Comparison of ENCODE assay signal across 11 cellular contexts in the genomic region with DNA sequence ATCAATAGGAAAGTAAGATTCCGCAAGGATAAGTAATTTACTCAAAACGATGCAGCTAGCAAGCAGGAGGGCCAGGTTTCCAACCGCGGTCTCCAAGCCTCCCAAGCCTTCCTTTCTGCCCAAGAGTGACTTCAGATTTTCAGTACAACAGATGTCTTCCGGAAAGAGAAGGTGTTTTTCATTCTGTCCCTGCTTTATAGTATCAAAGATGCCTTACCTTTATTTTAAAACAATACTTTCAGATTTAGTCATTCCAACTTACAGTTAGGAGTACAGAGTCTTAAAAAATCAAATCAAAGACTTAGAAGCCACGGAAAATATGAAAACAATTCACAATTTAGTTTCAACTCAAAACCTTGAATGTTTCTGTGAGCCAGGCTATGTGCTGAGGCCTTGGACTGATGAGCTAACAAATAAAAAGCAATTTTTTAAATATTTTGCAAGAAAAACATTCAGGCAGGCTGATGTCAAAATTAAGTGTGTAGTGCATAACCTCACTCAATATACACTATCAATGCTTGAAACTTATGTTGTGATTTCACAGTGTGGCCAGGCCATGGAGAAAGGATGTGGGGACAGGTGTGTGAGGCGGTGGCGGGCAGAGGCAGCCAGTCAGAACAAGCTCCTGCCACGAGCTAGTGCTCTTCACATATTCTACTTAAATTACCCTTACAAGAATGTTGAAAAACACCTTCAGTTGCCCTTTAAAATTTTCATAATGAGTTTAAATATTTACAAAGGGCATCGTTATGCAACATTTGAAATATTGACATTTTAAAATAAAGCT. TPM values are rescaled to one million over a fixed set of nuclear protein-coding genes. Genes with fewer than 3 reads are reported as not detected.
DNase-seq lines count a peak whose midpoint lies in the region; ATAC-seq and TF ChIP-seq lines count a peak whose summit lies in the region.
"Had no signal": no experiment of that assay in that cellular context is flagged by ENCODE, and none has a peak within 500 bp of the region (broad histone marks: within the 10 kb centered on the region; RNA-seq: fewer than 3 reads in every experiment).

No MANE protein-coding gene starts in this region.

- no peaks in the 10 kb centered on the region for H3K9me3 Mint-ChIP-seq in activated T-cell treated with anti-CD3 and anti-CD28 coated beads, Interleukin-2, amount 50 U/mL, for 72 hours
- H3K9me3 Mint-ChIP-seq in activated T-cell treated with anti-CD3 and anti-CD28 coated beads, Interleukin-2, amount 50 U/mL, for 24 hours, result no peaks in the 10 kb centered on the region

- H3K4me2 ChIP-seq in GM23248 (ENCODE audit: unreplicated experiment), result no peak overlapping the region

- H2AFZ ChIP-seq in GM23248, result no peak overlapping the region

- H3K4me1 Mint-ChIP-seq in activated T-cell treated with anti-CD3 and anti-CD28 coated beads, Interleukin-2, amount 50 U/mL, for 72 hours (ENCODE audit: low read depth), result peaks cover 15% of the 10 kb centered on the region
- H3K4me1 Mint-ChIP-seq in activated T-cell treated with anti-CD3 and anti-CD28 coated beads, Interleukin-2, amount 50 U/mL, for 24 hours (ENCODE audit: low read depth), result peaks cover 20% of the 10 kb centered on the region

- no peaks in the 10 kb centered on the region for H4K20me1 ChIP-seq in GM23248 (ENCODE audit: insufficient read depth)

- BruUV-seq in A673 (replicated peaks; lab: Mats Ljungman, UMichigan), result no TSS peak

- peaks cover 0 to 3% of the 10 kb centered on the region in 2 donors for H3K36me3 Mint-ChIP-seq in activated T-cell treated with anti-CD3 and anti-CD28 coated beads, Interleukin-2, amount 50 U/mL, for 72 hours (ENCODE audit: insufficient read depth in 2 of 2)
- H3K36me3 Mint-ChIP-seq in activated T-cell treated with anti-CD3 and anti-CD28 coated beads, Interleukin-2, amount 50 U/mL, for 24 hours (ENCODE audit: low read depth), result peaks cover 19% of the 10 kb centered on the region

- no peak overlapping the region for H3K9ac ChIP-seq in GM23248

- intact Hi-C loops in prostate gland (cut with DNase I) (no loop called here), A673 (cut with micrococcal nuclease; ENCODE audit: unreplicated experiment) (no loop called here)

- ATAC-seq in activated T-cell treated with anti-CD3 and anti-CD28 coated beads, Interleukin-2, amount 50 U/mL, for 72 hours (replicated peaks in 1 of 2), result peak in 1 of 2 donors; percentile 75
- peak; percentile 75 for ATAC-seq in HG03565 (IDR thresholded peaks at IDR 0.05; ENCODE audit: unreplicated experiment)
- ATAC-seq in stimulated activated naive CD8-positive, alpha-beta T cell treated with anti-CD3 and anti-CD28 coated beads, Interleukin-15, Interleukin-2, amounts not matched to agents 100 U/mL and 50 U/mL, for 24 hours, result peak; percentile 50

- H3K36me3 ChIP-seq in GM23248 (ENCODE audit: low read depth), result no peaks in the 10 kb centered on the region
- no peaks in the 10 kb centered on the region for H3K36me3 ChIP-seq in prostate gland
- H3K36me3 ChIP-seq in A673 (ENCODE audit: insufficient read depth, low read length, poor library complexity, severe bottlenecking), result no peaks in the 10 kb centered on the region

- POLR2A ChIA-PET in A673 (lab: Charles Lee; ENCODE audit: low non-redundant PET), result no interaction called here

- H3K79me2 ChIP-seq in GM23248 (ENCODE audit: insufficient read depth), result no peaks in the 10 kb centered on the region

- peak overlapping the region; percentile 9 for H3K27ac Mint-ChIP-seq in activated T-cell treated with anti-CD3 and anti-CD28 coated beads, Interleukin-2, amount 50 U/mL, for 72 hours
- no peak overlapping the region for H3K27ac Mint-ChIP-seq in activated T-cell treated with anti-CD3 and anti-CD28 coated beads, Interleukin-2, amount 50 U/mL, for 24 hours

- peaks cover 30% of the 10 kb centered on the region for H3K4me1 ChIP-seq in GM23248 (ENCODE audit: insufficient read depth)
- H3K4me1 ChIP-seq in prostate gland (replicated peaks), result no peaks in the 10 kb centered on the region
- no peaks in the 10 kb centered on the region for H3K4me1 ChIP-seq in A673 (ENCODE audit: insufficient read depth, low read length, poor library complexity, severe bottlenecking)

- in situ Hi-C loops in GM23248 (cut with MboI), result no loop called here

- no peaks in the 10 kb centered on the region for H3K9me2 ChIP-seq in GM23248 (ENCODE audit: insufficient read depth)

- WGBS in GM23248 (ENCODE audit: low coverage in 1 of 2, low lambda C conversion rate in 2 of 2, missing lambda C conversion rate in 2 of 2), 2 experiments, result 87 to 89% methylated on average over 10 of the region's 10 CpGs
- whole genome bisulfite sequencing in prostate gland, result 83% methylated on average over 10 of the region's 10 CpGs

- no peaks in the 10 kb centered on the region for H3K27me3 Mint-ChIP-seq in activated T-cell treated with anti-CD3 and anti-CD28 coated beads, Interleukin-2, amount 50 U/mL, for 72 hours (ENCODE audit: low read depth)
- H3K27me3 Mint-ChIP-seq in activated T-cell treated with anti-CD3 and anti-CD28 coated beads, Interleukin-2, amount 50 U/mL, for 24 hours, result no peaks in the 10 kb centered on the region

- H3F3A ChIP-seq in GM23248 (ENCODE audit: insufficient read depth), result peaks cover 28% of the 10 kb centered on the region

- H3K27ac ChIP-seq in GM23248 (peak overlapping the region; percentile 38), prostate gland (no peak overlapping the region), A673 (ENCODE audit: low read depth, low read length, poor library complexity, severe bottlenecking) (no peak overlapping the region)

- peak overlapping the region in 1 of 2 donors; percentile 35 for H3K4me3 Mint-ChIP-seq in activated T-cell treated with anti-CD3 and anti-CD28 coated beads, Interleukin-2, amount 50 U/mL, for 72 hours
- no peak overlapping the region for H3K4me3 Mint-ChIP-seq in activated T-cell treated with anti-CD3 and anti-CD28 coated beads, Interleukin-2, amount 50 U/mL, for 24 hours

- H3K4me3 ChIP-seq in GM23248 (no peak overlapping the region), prostate gland (no peak overlapping the region), A673 (ENCODE audit: low read depth, low read length, poor library complexity, severe bottlenecking) (no peak overlapping the region)

- CTCF ChIA-PET in A673 (lab: Charles Lee), result no interaction called here

- TF ChIP-seq CTCF in prostate gland (IDR thresholded peaks at IDR 0.05), result no peak
- TF ChIP-seq CTCF in A673 (conservative IDR thresholded peaks at IDR 0.05; ENCODE audit: low read depth, low read length), result no peak

- no peaks in the 10 kb centered on the region for H3K9me3 ChIP-seq in GM23248 (ENCODE audit: low read depth)
- H3K9me3 ChIP-seq in prostate gland, result no peaks in the 10 kb centered on the region
- no peaks in the 10 kb centered on the region for H3K9me3 ChIP-seq in A673 (ENCODE audit: low read depth, low read length, poor library complexity, severe bottlenecking)

- DNase-seq in activated T-cell treated with anti-CD3 and anti-CD28 coated beads, Interleukin-2, amount 50 U/mL, for 72 hours, result peak in 1 of 2 donors; percentile 28
- DNase-seq in activated T-cell treated with anti-CD3 and anti-CD28 coated beads, Interleukin-2, amount 50 U/mL, for 24 hours, result no peak
- no peak for DNase-seq in GM23248
- no peak for DNase-seq in stimulated activated naive CD8-positive, alpha-beta T cell treated with anti-CD3 and anti-CD28 coated beads, Interleukin-15, Interleukin-2, amounts not matched to agents 100 U/mL and 50 U/mL, for 24 hours
- no peak for DNase-seq in prostate gland (ENCODE audit: low spot score)
- no peak for DNase-seq in MV-4-11 (lab: John Stamatoyannopoulos, UW)
- DNase-seq in A673 (ENCODE audit: low spot score), result no peak
- DNase-seq: activated CD4-positive, alpha-beta T cell treated with anti-CD3 and anti-CD28 coated beads for 1 hour; anterior cingulate cortex; stimulated activated naive CD4-positive, alpha-beta T cell had no signal

- no peaks in the 10 kb centered on the region for H3K27me3 ChIP-seq in GM23248 (replicated peaks; ENCODE audit: insufficient read depth)
- no peaks in the 10 kb centered on the region for H3K27me3 ChIP-seq in prostate gland (replicated peaks; ENCODE audit: insufficient read depth)
- H3K27me3 ChIP-seq in A673 (replicated peaks; ENCODE audit: insufficient read depth, low read depth, low read length, poor library complexity), result no peaks in the 10 kb centered on the region

- TF ChIP-seq POLR2A in prostate gland (IDR thresholded peaks at IDR 0.05), result no peak

RNA-seq across cellular contexts. Expression of gene CYB5A, which starts 43.4 kb away (rescaled TPM):
- total RNA-seq in activated T-cell treated with anti-CD3 and anti-CD28 coated beads, Interleukin-2, amount 50 U/mL, for 72 hours, result 10 to 100 TPM; 45.1 to 47.8 TPM
- total RNA-seq in GM23248 (2014; rRNA removed; shearing (Covaris generic)), result 21.5 and 55.0 TPM in 2 replicates
- 114 and 117 TPM in 2 replicates for polyA plus RNA-seq in GM23248 (2016; fragmentation: Nextera tagmentation; extraction: Ambion mirVana)
- total RNA-seq in prostate gland (100 to 1,000 TPM in 1 of 2 donors, 10 to 100 TPM in 1; 76.6 to 144 TPM), A673 (2021) (38.7 and 39.2 TPM in 2 replicates)
